25 cellular contexts compared by ENCODE assay signal in genomic region chr10:35774109-35774508, GRCh38.
DNase-seq lines count a peak whose midpoint lies in the region; ATAC-seq, FAIRE-seq and TF ChIP-seq lines count a peak whose summit lies in the region.
"Had no signal": no experiment of that assay in that cellular context is flagged by ENCODE, and none has a peak within 500 bp of the region (broad histone marks: within the 10 kb centered on the region; RNA-seq: fewer than 3 reads in every experiment).

No MANE protein-coding gene starts in this region.

- no peaks in the 10 kb centered on the region; a peak in 1 of 5 replicates for H3K27me3 ChIP-seq in HepG2 (ENCODE audit: control insufficient read depth in 1 of 2, insufficient read depth in 2 of 2, low read length in 2 of 2)
- no peaks in the 10 kb centered on the region for H3K27me3 ChIP-seq in right lobe of liver
- no peaks in the 10 kb centered on the region for H3K27me3 ChIP-seq in OCI-LY3 (ENCODE audit: low read depth, low read length)
- H3K27me3 ChIP-seq in K562 (ENCODE audit: control insufficient read depth in 2 of 2, insufficient read depth in 2 of 2, low read length in 2 of 2), result no peaks in the 10 kb centered on the region
- H3K27me3 ChIP-seq: BLaER1 treated with 17β-estradiol and CSF1 and Interleukin-3, amounts not matched to agents 10 nM and 100 nM had no signal

- no peak for ATAC-seq in HepG2
- ATAC-seq in right lobe of liver, result no peak
- no peak for ATAC-seq in K562
- ATAC-seq: A549; CD8-positive, alpha-beta T cell had no signal

- H3K4me3 ChIP-seq in HepG2 (replicated peaks in 1 of 3; ENCODE audit: insufficient read depth in 1 of 3, low read depth in 2 of 3, low read length in 3 of 3) (no peak overlapping the region), right lobe of liver (no peak overlapping the region), OCI-LY3 (ENCODE audit: low read length) (no peak overlapping the region), K562 (no peak overlapping the region)
- H3K4me3 ChIP-seq: A549; BLaER1 treated with 17β-estradiol and CSF1 and Interleukin-3, amounts not matched to agents 10 nM and 100 nM had no signal

- no peaks in the 10 kb centered on the region for H3K36me3 ChIP-seq in HepG2 (replicated peaks in 1 of 2; ENCODE audit: control insufficient read depth in 1 of 2, insufficient read depth in 2 of 2, low read length in 2 of 2)
- H3K36me3 ChIP-seq in right lobe of liver, result no peaks in the 10 kb centered on the region
- H3K36me3 ChIP-seq in OCI-LY3 (replicated peaks; ENCODE audit: low read depth, low read length), result no peaks in the 10 kb centered on the region
- no peaks in the 10 kb centered on the region for H3K36me3 ChIP-seq in K562 (ENCODE audit: control insufficient read depth, insufficient read depth, low read length)
- H3K36me3 ChIP-seq: BLaER1 treated with 17β-estradiol and CSF1 and Interleukin-3, amounts not matched to agents 10 nM and 100 nM had no signal

- H3K9me3 ChIP-seq in HepG2 (ENCODE audit: low read length) (no peaks in the 10 kb centered on the region), right lobe of liver (no peaks in the 10 kb centered on the region), OCI-LY3 (ENCODE audit: insufficient read depth, low read length) (no peaks in the 10 kb centered on the region), K562 (replicated peaks; ENCODE audit: control insufficient read depth, insufficient read depth, low read depth, low read length) (no peaks in the 10 kb centered on the region)

- H3K27ac ChIP-seq in HepG2 (ENCODE audit: extremely low read length, insufficient read depth, low read length) (no peak overlapping the region), right lobe of liver (no peak overlapping the region), OCI-LY3 (ENCODE audit: low read length) (no peak overlapping the region), K562 (ENCODE audit: extremely low read depth, low read depth, low read length) (no peak overlapping the region)
- H3K27ac ChIP-seq: 22Rv1; A549; BLaER1 treated with 17β-estradiol and CSF1 and Interleukin-3, amounts not matched to agents 10 nM and 100 nM; C4-2B had no signal

- H3K79me2 ChIP-seq in HepG2 (ENCODE audit: insufficient read depth, low read length) (no peaks in the 10 kb centered on the region), OCI-LY3 (ENCODE audit: low read length) (no peaks in the 10 kb centered on the region), K562 (ENCODE audit: control insufficient read depth, insufficient read depth, low read length) (no peaks in the 10 kb centered on the region)

- DNase-seq in HepG2 (ENCODE audit: low spot score) (no peak), right lobe of liver (no peak), K562 (ENCODE audit: extremely low read depth in 1 of 4, low spot score in 3 of 4) (no peak), HFFc6 (no peak)
- no peak for DNase-seq in stimulated activated naive CD4-positive, alpha-beta T cell treated with Interleukin-2 at 50 U/mL for 16 hours (lab: John Stamatoyannopoulos, UW)
- DNase-seq: AML-193; Caco-2; Calu3; CD4-positive, alpha-beta T cell; CD8-positive, alpha-beta T cell; DMS 273 treated with DMSO at 0.1 percent for 48 hours; DMS153; DMS53; DMS79; DND-41; EL; GDM1 had no signal

- no peak for TF ChIP-seq EP300 in HepG2 (IDR thresholded peaks at IDR 0.05; ENCODE audit: low read depth in 2 of 2, low read length in 2 of 2)
- no peak for TF ChIP-seq EP300 in HepG2 (CRISPR knock-in tag; IDR thresholded peaks at IDR 0.05; ENCODE audit: borderline replicate concordance)
- TF ChIP-seq EP300 in K562 (IDR thresholded peaks at IDR 0.05; ENCODE audit: low read length), result no peak

- in situ Hi-C loops in HepG2 (cut with HindIII; ENCODE audit: extremely low pct_ligation_motif_present, low pct_unique_long_range_greater_than_20kb) (no loop called here), K562 (cut with MboI) (no loop called here)

- H3K36me3 Mint-ChIP-seq in HFFc6 (ENCODE audit: low read depth), result no peaks in the 10 kb centered on the region
- H3K36me3 Mint-ChIP-seq: CD8-positive, alpha-beta T cell had no signal

- peak overlapping the region; percentile 48; the same call in 1 of the 2 replicates for H3K4me2 ChIP-seq in HepG2 (ENCODE audit: low read depth, low read length)
- peak overlapping the region; percentile 28 for H3K4me2 ChIP-seq in OCI-LY3 (ENCODE audit: low read length)
- H3K4me2 ChIP-seq in K562 (ENCODE audit: insufficient read depth, low read length), result no peak overlapping the region
- H3K4me2 ChIP-seq: A549 had no signal

- FAIRE-seq in HepG2 (lab: Jason Lieb, UNC), result no peak
- FAIRE-seq in K562 (lab: Jason Lieb, UNC), result no peak
- FAIRE-seq: A549, GM12891, GM18507 had no signal

- TF ChIP-seq POLR2A in HepG2 (IDR thresholded peaks at IDR 0.05; ENCODE audit: insufficient read depth in 1 of 2, low read depth in 2 of 2, low read length in 2 of 2), result no peak
- no peak for TF ChIP-seq POLR2A in right lobe of liver (IDR thresholded peaks at IDR 0.05)
- no peak for TF ChIP-seq POLR2A in K562 (conservative IDR thresholded peaks at IDR 0.05)

- no peak overlapping the region for H3K27ac Mint-ChIP-seq in HFFc6
- H3K27ac Mint-ChIP-seq: B cell; CD4-positive, alpha-beta T cell; CD8-positive, alpha-beta T cell had no signal

- H3K9me1 ChIP-seq in K562 (ENCODE audit: control insufficient read depth, insufficient read depth, low read length), result no peaks in the 10 kb centered on the region

- H3K9ac ChIP-seq in HepG2 (ENCODE audit: insufficient read depth, low read depth, low read length), result no peak overlapping the region
- H3K9ac ChIP-seq in OCI-LY3 (ENCODE audit: low read length), result no peak overlapping the region
- H3K9ac ChIP-seq in K562 (ENCODE audit: insufficient read depth in 1 of 2, low read depth in 2 of 2, low read length in 2 of 2), result no peak overlapping the region
- H3K9ac ChIP-seq: BLaER1 treated with 17β-estradiol and CSF1 and Interleukin-3, amounts not matched to agents 10 nM and 100 nM had no signal

- H3K4me1 ChIP-seq in HepG2 (ENCODE audit: insufficient read depth, low read length) (peaks cover 14% of the 10 kb centered on the region), right lobe of liver (no peaks in the 10 kb centered on the region), OCI-LY3 (ENCODE audit: low read length) (peaks cover 32% of the 10 kb centered on the region), K562 (replicated peaks in 1 of 2; ENCODE audit: control insufficient read depth in 2 of 2, insufficient read depth in 2 of 2, low read length in 2 of 2) (no peaks in the 10 kb centered on the region)
- H3K4me1 ChIP-seq: A549 had no signal

- H3K27me3 Mint-ChIP-seq in HFFc6 (ENCODE audit: insufficient read depth), result peaks cover 5% of the 10 kb centered on the region

- CTCF ChIA-PET in HepG2 (lab: Yijun Ruan, JAX; ENCODE audit: low intra/inter-chr PET ratio, low total read pairs) (no interaction called here), K562 (lab: Yijun Ruan, JAX; ENCODE audit: low intra/inter-chr PET ratio) (no interaction called here)

- TF ChIP-seq RAD21 in HepG2 (CRISPR knock-in tag; IDR thresholded peaks at IDR 0.05), result no peak
- no peak for TF ChIP-seq RAD21 in K562 (CRISPR knock-in tag; conservative IDR thresholded peaks at IDR 0.05 in 1 of 2, IDR thresholded peaks at IDR 0.05 in 1 of 2)

- WGBS in HepG2 (ENCODE audit: low lambda C conversion rate), result 43% methylated on average over 3 of the region's 3 CpGs
- 68% methylated on average over 3 of the region's 3 CpGs for WGBS in right lobe of liver (ENCODE audit: insufficient coverage, low coverage, low lambda C conversion rate, missing lambda C conversion rate)
- 3% methylated on average over 3 of the region's 3 CpGs for WGBS in K562 (ENCODE audit: insufficient coverage, low coverage, missing lambda C conversion rate)

- H3K4me3 Mint-ChIP-seq in HFFc6, result no peak overlapping the region
- H3K4me3 Mint-ChIP-seq: B cell; CD4-positive, alpha-beta T cell; CD8-positive, alpha-beta T cell had no signal

- no peaks in the 10 kb centered on the region for H3K9me3 Mint-ChIP-seq in HFFc6

- TF ChIP-seq CTCF in HepG2 (CRISPR knock-in tag; IDR thresholded peaks at IDR 0.05) (no peak), right lobe of liver (IDR thresholded peaks at IDR 0.05) (no peak), OCI-LY3 (IDR thresholded peaks at IDR 0.05; ENCODE audit: low read depth, low read length) (no peak), K562 (IDR thresholded peaks at IDR 0.05 in 2 of 3, conservative IDR thresholded peaks at IDR 0.05 in 1 of 3; ENCODE audit: insufficient read depth in 2 of 3, low read depth in 1 of 3, low read length in 3 of 3) (no peak), HFFc6 (IDR thresholded peaks at IDR 0.05) (no peak)

- no peak overlapping the region for H2AFZ ChIP-seq in HepG2 (ENCODE audit: low read length)
- H2AFZ ChIP-seq in OCI-LY3 (ENCODE audit: low read depth, low read length), result no peak overlapping the region
- H2AFZ ChIP-seq in K562 (ENCODE audit: low read depth, low read length), result no peak overlapping the region

- H4K20me1 ChIP-seq in HepG2 (ENCODE audit: insufficient read depth, low read length) (no peaks in the 10 kb centered on the region), OCI-LY3 (ENCODE audit: insufficient read depth, low read length) (no peaks in the 10 kb centered on the region), K562 (replicated peaks; ENCODE audit: control insufficient read depth, insufficient read depth, low read length) (no peaks in the 10 kb centered on the region)
- H4K20me1 ChIP-seq: BLaER1 treated with 17β-estradiol and CSF1 and Interleukin-3, amounts not matched to agents 10 nM and 100 nM had no signal

- intact Hi-C loops in HepG2 (cut with micrococcal nuclease; ENCODE audit: unreplicated experiment) (no loop called here), right lobe of liver (cut with DNase I) (no loop called here), K562 (cut with micrococcal nuclease) (no loop called here)

- POLR2A ChIA-PET in HepG2 (lab: Yijun Ruan, JAX), result no interaction called here
- POLR2A ChIA-PET in K562 (lab: Yijun Ruan, JAX), result no interaction called here

- no TSS peak for BruUV-seq in HepG2 (replicated peaks; lab: Mats Ljungman, UMichigan)
- no TSS peak for BruUV-seq in K562 (replicated peaks; lab: Mats Ljungman, UMichigan)

- H3K4me1 Mint-ChIP-seq in HFFc6 (ENCODE audit: low read depth), result no peaks in the 10 kb centered on the region
- H3K4me1 Mint-ChIP-seq: B cell had no signal

TF ChIP-seq in HepG2, 621 proteins besides CTCF, POLR2A, EP300 and RAD21 (continues in another document):
- TF ChIP-seq FOXC1 (CRISPR knock-in tag; IDR thresholded peaks at IDR 0.05; ENCODE audit: borderline replicate concordance) (no peak), ZNF383 (CRISPR knock-in tag; IDR thresholded peaks at IDR 0.05; ENCODE audit: borderline replicate concordance) (no peak), ONECUT2 (CRISPR knock-in tag; IDR thresholded peaks at IDR 0.05) (no peak)

TF ChIP-seq in K562, 482 proteins besides CTCF, POLR2A, EP300 and RAD21 (continues in another document):
- peak; percentile 63; the same call in 1 of the 2 replicates for TF ChIP-seq ATF7 (IDR thresholded peaks at IDR 0.05)
- no peak for TF ChIP-seq ZC3H8 (IDR thresholded peaks at IDR 0.05)
- TF ChIP-seq SMARCB1 (IDR thresholded peaks at IDR 0.05; ENCODE audit: insufficient read length, low read depth), result no peak

Comparison
In these comparisons a context has a peak if more than half of its experiments do, and no peak if none do; other contexts are left out.
1. Of the 241 proteins assayed by ChIP-seq in both HepG2 and K562: peak only in HepG2: MTF1; only in K562: JUNB; in both: none; in neither: 234; mixed calls (peak in some experiments, not most) for 5.